Comparison of ENCODE assay signal across 8 cellular contexts in the genomic region with DNA sequence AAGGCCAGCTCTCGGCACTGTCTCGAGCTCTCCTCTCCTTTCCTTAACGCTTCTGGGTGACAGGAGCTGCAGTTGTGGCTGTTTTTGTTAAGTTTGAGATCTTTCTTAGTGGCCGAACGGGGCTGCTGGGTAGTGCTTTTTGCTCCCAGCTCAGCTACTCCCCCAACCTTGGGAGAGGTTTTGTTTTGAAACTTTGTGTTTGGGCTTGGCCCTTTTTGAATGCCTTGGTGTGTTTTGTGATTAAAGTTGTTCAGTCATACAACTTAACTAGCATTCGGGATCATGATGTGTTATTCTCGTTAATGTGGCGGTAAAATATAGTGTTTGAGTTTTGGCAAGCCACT. TPM values are rescaled to one million over a fixed set of nuclear protein-coding genes. Genes with fewer than 3 reads are reported as not detected.
DNase-seq lines count a peak whose midpoint lies in the region; ATAC-seq and TF ChIP-seq lines count a peak whose summit lies in the region.

No MANE protein-coding gene starts in this region.

- DNase-seq in RWPE2 (ENCODE audit: low spot score) (no peak), endodermal cell (no peak), neural crest cell (ENCODE audit: low read depth, low spot score) (no peak), NCI-H1105 treated with DMSO at 0.1 percent for 48 hours (lab: John Stamatoyannopoulos, UW) (no peak), HuH-7 (ENCODE audit: low spot score) (no peak)
- DNase-seq in effector CD8-positive, alpha-beta T cell (lab: John Stamatoyannopoulos, UW), result no peak

- peaks cover 23% of the 10 kb centered on the region for H3K4me1 Mint-ChIP-seq in endodermal cell
- H3K4me1 Mint-ChIP-seq in neural crest cell, result peaks cover 24% of the 10 kb centered on the region

- H3K27ac ChIP-seq in RWPE2 (ENCODE audit: poor library complexity, severe bottlenecking) (peak overlapping the region; percentile 60), endodermal cell (ENCODE audit: low read depth, low read length) (peak overlapping the region; percentile 79)

- H3K36me3 ChIP-seq in RWPE2 (ENCODE audit: low read depth) (0 out of 2 replicates have a peak, but pooled peaks cover 3% of the 10 kb centered on the region), endodermal cell (ENCODE audit: control insufficient read depth, insufficient read depth, low read length) (peaks cover 19% of the 10 kb centered on the region)

- 3 to 11% methylated on average over 5 to 8 of the region's 8 CpGs for WGBS in endodermal cell (ENCODE audit: insufficient coverage in 1 of 2, insufficient read length in 1 of 2), 2 experiments

- H3K9ac ChIP-seq in endodermal cell (ENCODE audit: extremely low read depth, low read length, poor library complexity, severe bottlenecking), result peak overlapping the region; percentile 90

- H3K27me3 ChIP-seq in RWPE2 (ENCODE audit: insufficient read depth, poor library complexity, severe bottlenecking) (no peaks in the 10 kb centered on the region), endodermal cell (ENCODE audit: control insufficient read depth, insufficient read depth, low read length, poor library complexity, severe bottlenecking) (no peaks in the 10 kb centered on the region)

- no peak for TF ChIP-seq CTCF in GM12875 (IDR thresholded peaks at IDR 0.05; ENCODE audit: borderline replicate concordance, insufficient read depth, low read depth, low read length)
- TF ChIP-seq CTCF in RWPE2 (IDR thresholded peaks at IDR 0.05; ENCODE audit: poor library complexity, severe bottlenecking), result no peak
- TF ChIP-seq CTCF in endodermal cell (conservative IDR thresholded peaks at IDR 0.05), result no peak
- no peak for TF ChIP-seq CTCF in neural crest cell (conservative IDR thresholded peaks at IDR 0.05)

- H3K9me3 Mint-ChIP-seq in endodermal cell (peaks cover 10% of the 10 kb centered on the region), neural crest cell (peaks cover 15% of the 10 kb centered on the region)

- peak overlapping the region; percentile 92 for H3K27ac Mint-ChIP-seq in endodermal cell
- peak overlapping the region; percentile 95 for H3K27ac Mint-ChIP-seq in neural crest cell (ENCODE audit: unreplicated experiment)

- H3K4me3 Mint-ChIP-seq in endodermal cell (peak overlapping the region; percentile 89), neural crest cell (peak overlapping the region; percentile 93)

- peaks cover 26% of the 10 kb centered on the region for H3K36me3 Mint-ChIP-seq in endodermal cell (ENCODE audit: low read depth)
- H3K36me3 Mint-ChIP-seq in neural crest cell (ENCODE audit: low read depth), result peaks cover 20% of the 10 kb centered on the region

- H3K9me3 ChIP-seq in RWPE2 (ENCODE audit: severe bottlenecking) (peaks cover 3% of the 10 kb centered on the region), endodermal cell (ENCODE audit: control insufficient read depth, low read length) (peaks cover 6% of the 10 kb centered on the region)

- H3K4me1 ChIP-seq in RWPE2 (ENCODE audit: insufficient read depth, poor library complexity, severe bottlenecking) (peaks cover 16% of the 10 kb centered on the region), endodermal cell (ENCODE audit: control insufficient read depth, insufficient read depth, low read length) (no peaks in the 10 kb centered on the region)

- H3K27me3 Mint-ChIP-seq in endodermal cell (ENCODE audit: insufficient read depth), result no peaks in the 10 kb centered on the region
- no peaks in the 10 kb centered on the region for H3K27me3 Mint-ChIP-seq in neural crest cell (ENCODE audit: low read depth)

- H3K4me3 ChIP-seq in GM12875 (ENCODE audit: low read depth, low read length), result peak overlapping the region; percentile 95
- H3K4me3 ChIP-seq in RWPE2 (ENCODE audit: severe bottlenecking), result peak overlapping the region; percentile 79
- H3K4me3 ChIP-seq in endodermal cell (ENCODE audit: low read length), result peak overlapping the region; percentile 93

- ATAC-seq in RWPE2 (ENCODE audit: low read depth), result no peak
- no peak for ATAC-seq in HG02981 (IDR thresholded peaks at IDR 0.05; ENCODE audit: unreplicated experiment)

RNA-seq across cellular contexts. Expression of a gene that starts 1.0 kb away (rescaled TPM):
- total RNA-seq in endodermal cell (100 to 1,000 TPM in 1 of 2 donors, 10 to 100 TPM in 1; 98.2 to 104 TPM), neural crest cell (100 and 104 TPM in 2 replicates)
- polyA plus RNA-seq in endodermal cell (2013, experiment 1 of 2), result 77.8 TPM
- polyA plus RNA-seq in endodermal cell (2013, experiment 2 of 2), result 77.7 TPM

RNA-seq across cellular contexts. Expression of a gene that starts 15.5 kb away (rescaled TPM):
- total RNA-seq in endodermal cell (10 to 100 TPM; 41.6 to 46.4 TPM), neural crest cell (64.9 and 66.8 TPM in 2 replicates)
- polyA plus RNA-seq in endodermal cell (2013, experiment 1 of 2), result 46.5 TPM
- 41.4 TPM for polyA plus RNA-seq in endodermal cell (2013, experiment 2 of 2)

RNA-seq across cellular contexts. Expression of a gene that starts 21.9 kb away (rescaled TPM):
- 10 to 100 TPM; 14.8 to 30.6 TPM for total RNA-seq in endodermal cell
- polyA plus RNA-seq in endodermal cell (2013, experiment 1 of 2), result 34.8 TPM
- polyA plus RNA-seq in endodermal cell (2013, experiment 2 of 2), result 33.9 TPM
- total RNA-seq in neural crest cell, result 22.5 and 22.7 TPM in 2 replicates
